9 cellular contexts compared by ENCODE assay signal in the genomic region with DNA sequence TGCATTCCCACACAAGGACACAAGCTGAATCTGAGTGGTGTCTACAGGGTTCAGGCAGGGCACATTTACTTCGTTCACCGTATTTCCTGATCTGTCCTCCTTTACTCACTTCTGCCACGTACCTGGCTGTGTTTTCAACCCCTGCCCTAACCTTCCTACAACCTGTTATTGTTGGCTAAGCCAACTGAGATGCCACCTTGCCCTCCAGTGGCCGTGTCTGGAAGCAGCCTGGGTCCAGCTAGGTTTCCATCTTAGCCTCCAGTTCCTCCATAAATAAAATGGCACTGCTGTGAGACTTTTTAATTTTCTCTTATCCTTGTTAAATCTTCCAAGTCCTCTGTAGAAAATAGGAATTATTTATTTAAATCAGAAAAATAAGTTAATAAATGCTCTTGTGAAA.
DNase-seq lines count a peak whose midpoint lies in the region; ATAC-seq and TF ChIP-seq lines count a peak whose summit lies in the region.
"Had no signal": no experiment of that assay in that cellular context is flagged by ENCODE, and none has a peak within 500 bp of the region (broad histone marks: within the 10 kb centered on the region; RNA-seq: fewer than 3 reads in every experiment).

No MANE protein-coding gene starts in this region.

- CTCF ChIA-PET in AG04450 (lab: Charles Lee) = interaction anchor here (1.1 kb wide), 1 partner anchor 349 kb away, joined by 3 read pairs; no protein-coding TSS in a partner anchor

- H3K9me3 Mint-ChIP-seq in stimulated activated naive B cell treated with anti-CD40 and anti-IgM and Interleukin-4, amounts not matched to agents 10 μg/mL and 1 μg/mL and 100 μg/mL, for 72 hours = no peaks in the 10 kb centered on the region
- H3K9me3 Mint-ChIP-seq: activated naive CD8-positive, alpha-beta T cell treated with anti-CD3 and anti-CD28 coated beads, Interleukin-2, amount 10 ng/mL, durations not matched to agents 7 days and 5 days had no signal

- H3K27me3 ChIP-seq in AG04450 (ENCODE audit: control insufficient read depth, insufficient read depth, low read length) = no peaks in the 10 kb centered on the region

- no peak overlapping the region for H3K4me3 ChIP-seq in AG04450 (ENCODE audit: low read depth, low read length)

- in situ Hi-C loops in GM13976 (cut with MboI; ENCODE audit: low sequenced_read_pairs, unreplicated experiment) = no loop called here

- TF ChIP-seq CTCF in AG04450 (IDR thresholded peaks at IDR 0.05; ENCODE audit: low read depth, low read length) (peak; percentile 25; the same call in 1 of the 2 replicates), GM13976 (IDR thresholded peaks at IDR 0.05; ENCODE audit: borderline replicate concordance, control extremely low read depth, extremely low read depth, insufficient read depth, missing control alignments) (peak; percentile 35)

- no peak overlapping the region for H3K4me3 Mint-ChIP-seq in stimulated activated naive B cell treated with anti-CD40 and anti-IgM and Interleukin-4, amounts not matched to agents 10 μg/mL and 1 μg/mL and 100 μg/mL, for 72 hours
- H3K4me3 Mint-ChIP-seq: activated naive CD8-positive, alpha-beta T cell treated with anti-CD3 and anti-CD28 coated beads, Interleukin-2, amount 10 ng/mL, durations not matched to agents 7 days and 5 days had no signal

- H3K4me1 Mint-ChIP-seq in stimulated activated naive B cell treated with anti-CD40 and anti-IgM and Interleukin-4, amounts not matched to agents 10 μg/mL and 1 μg/mL and 100 μg/mL, for 72 hours = no peaks in the 10 kb centered on the region
- H3K4me1 Mint-ChIP-seq: activated naive CD8-positive, alpha-beta T cell treated with anti-CD3 and anti-CD28 coated beads, Interleukin-2, amount 10 ng/mL, durations not matched to agents 7 days and 5 days had no signal

- H3K36me3 Mint-ChIP-seq in stimulated activated naive B cell treated with anti-CD40 and anti-IgM and Interleukin-4, amounts not matched to agents 10 μg/mL and 1 μg/mL and 100 μg/mL, for 72 hours = no peaks in the 10 kb centered on the region
- H3K36me3 Mint-ChIP-seq: activated naive CD8-positive, alpha-beta T cell treated with anti-CD3 and anti-CD28 coated beads, Interleukin-2, amount 10 ng/mL, durations not matched to agents 7 days and 5 days had no signal

- no peak overlapping the region for H3K27ac ChIP-seq in AG04450 (ENCODE audit: low read depth, low read length)

- no peaks in the 10 kb centered on the region for H3K9me3 ChIP-seq in AG04450 (ENCODE audit: control insufficient read depth, insufficient read depth, low read length)

- no peak overlapping the region for H3K27ac Mint-ChIP-seq in stimulated activated naive B cell treated with anti-CD40 and anti-IgM and Interleukin-4, amounts not matched to agents 10 μg/mL and 1 μg/mL and 100 μg/mL, for 72 hours
- H3K27ac Mint-ChIP-seq: activated naive CD8-positive, alpha-beta T cell treated with anti-CD3 and anti-CD28 coated beads, Interleukin-2, amount 10 ng/mL, durations not matched to agents 7 days and 5 days had no signal

- POLR2A ChIA-PET in AG04450 (lab: Yijun Ruan, JAX) = no interaction called here

- ATAC-seq in esophagus mucosa (peak; percentile 86), HG03457 (IDR thresholded peaks at IDR 0.05; ENCODE audit: unreplicated experiment) (no peak)
- peak; percentile 54 to 59 for ATAC-seq in stimulated activated naive B cell treated with anti-CD40 and anti-IgM and Interleukin-4, amounts not matched to agents 10 μg/mL and 1 μg/mL and 100 μg/mL, for 72 hours (replicated peaks)

- peaks cover 3 to 5% of the 10 kb centered on the region in 2 donors for H3K27me3 Mint-ChIP-seq in stimulated activated naive B cell treated with anti-CD40 and anti-IgM and Interleukin-4, amounts not matched to agents 10 μg/mL and 1 μg/mL and 100 μg/mL, for 72 hours
- H3K27me3 Mint-ChIP-seq: activated naive CD8-positive, alpha-beta T cell treated with anti-CD3 and anti-CD28 coated beads, Interleukin-2, amount 10 ng/mL, durations not matched to agents 7 days and 5 days had no signal

- DNase-seq in AG04450 (ENCODE audit: low read depth, low spot score) (no peak), GM13976 (ENCODE audit: low spot score) (no peak), NCI-H1105 treated with DMSO at 0.1 percent for 48 hours (lab: John Stamatoyannopoulos, UW) (peak; percentile 40), EL (no peak)
- DNase-seq in stimulated activated naive B cell treated with anti-CD40 and anti-IgM and Interleukin-4, amounts not matched to agents 10 μg/mL and 1 μg/mL and 100 μg/mL, for 72 hours = no peak
- DNase-seq in activated CD8-positive, alpha-beta memory T cell treated with anti-CD3 and anti-CD28 coated beads, Interleukin-2, amount 50 U/mL, for 48 hours = no peak
- DNase-seq: activated naive CD8-positive, alpha-beta T cell treated with anti-CD3 and anti-CD28 coated beads, Interleukin-2, amount 10 ng/mL, durations not matched to agents 7 days and 5 days had no signal
